Comparison of ENCODE assay signal across 9 cellular contexts in the genomic region with DNA sequence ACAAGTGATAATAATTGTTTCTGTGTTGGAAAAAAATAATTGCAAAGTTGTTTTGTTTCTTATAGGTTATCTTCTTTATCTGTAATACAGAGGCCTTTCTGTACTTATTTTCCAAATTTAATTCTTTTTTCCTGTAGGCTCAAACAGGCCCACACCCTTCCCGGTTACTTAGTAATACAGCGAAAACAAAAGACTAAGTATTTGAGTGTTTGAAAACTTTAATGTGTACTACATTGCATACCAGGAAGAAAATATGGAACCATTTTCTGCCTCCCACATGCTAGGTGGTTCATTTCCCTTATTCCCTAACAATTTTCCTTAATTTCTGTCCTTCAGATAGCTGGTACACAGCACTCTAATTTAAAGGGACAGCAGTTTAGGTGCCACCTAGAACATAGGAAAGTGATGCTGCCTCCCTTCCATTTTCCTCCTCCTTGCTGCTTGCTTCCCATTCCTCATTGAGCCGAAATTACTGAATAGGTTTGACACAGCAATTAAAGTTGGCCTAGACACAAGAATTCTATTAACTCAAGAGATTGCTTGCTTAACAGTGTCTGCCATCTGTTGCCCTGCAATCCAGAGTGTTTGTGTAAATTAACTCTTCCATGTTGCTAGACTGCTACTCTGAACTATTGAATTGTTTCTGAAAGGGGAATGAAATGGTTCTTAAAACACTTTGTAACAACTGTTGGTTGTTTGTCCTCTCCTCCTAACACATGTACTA. TPM values are rescaled to one million over a fixed set of nuclear protein-coding genes. Genes with fewer than 3 reads are reported as not detected.
DNase-seq lines count a peak whose midpoint lies in the region; ATAC-seq and TF ChIP-seq lines count a peak whose summit lies in the region.
"Had no signal": no experiment of that assay in that cellular context is flagged by ENCODE, and none has a peak within 500 bp of the region (broad histone marks: within the 10 kb centered on the region; RNA-seq: fewer than 3 reads in every experiment).

No MANE protein-coding gene starts in this region.

- no peaks in the 10 kb centered on the region for H3F3A ChIP-seq in GM23338 (replicated peaks; ENCODE audit: low read depth)

- no peak overlapping the region for H3K4me3 Mint-ChIP-seq in activated CD4-positive, alpha-beta T cell treated with anti-CD3 and anti-CD28 coated beads, Interleukin-2, amount 10 ng/mL, durations not matched to agents 24 days and 14 days
- no peak overlapping the region for H3K4me3 Mint-ChIP-seq in GM23338

- H3K27me3 ChIP-seq in right atrium auricular region (no peaks in the 10 kb centered on the region), thyroid gland (no peaks in the 10 kb centered on the region), GM23338 (ENCODE audit: insufficient read depth) (no peaks in the 10 kb centered on the region), BE2C (no peaks in the 10 kb centered on the region)

- peaks cover 40% of the 10 kb centered on the region for H3K36me3 Mint-ChIP-seq in activated CD4-positive, alpha-beta T cell treated with anti-CD3 and anti-CD28 coated beads, Interleukin-2, amount 10 ng/mL, durations not matched to agents 24 days and 14 days (ENCODE audit: low read depth)
- peaks cover 23% of the 10 kb centered on the region; the same call in 2 of the 3 replicates for H3K36me3 Mint-ChIP-seq in GM23338 (ENCODE audit: low read depth)

- peaks cover 3% of the 10 kb centered on the region; the same call in 1 of the 2 replicates for H4K20me1 ChIP-seq in GM23338 (replicated peaks; ENCODE audit: insufficient read depth)

- no peak overlapping the region for H3K4me2 ChIP-seq in GM23338

- H3K36me3 ChIP-seq in right atrium auricular region (peaks cover 3% of the 10 kb centered on the region), thyroid gland (no peaks in the 10 kb centered on the region), GM23338 (ENCODE audit: insufficient read depth) (peaks cover 10% of the 10 kb centered on the region; the same call in 1 of the 2 replicates), BE2C (peaks cover 14% of the 10 kb centered on the region)

- H3K27ac ChIP-seq in VCaP, result peak overlapping the region; percentile 2; the same call in 1 of the 2 replicates
- H3K27ac ChIP-seq in right atrium auricular region, result peak overlapping the region; percentile 55 to 59
- peak overlapping the region; percentile 72 to 84 (median 78) for H3K27ac ChIP-seq in thyroid gland
- no peak overlapping the region for H3K27ac ChIP-seq in GM23338 (ENCODE audit: low read depth)

- ATAC-seq in GM21360 (IDR thresholded peaks at IDR 0.05; ENCODE audit: unreplicated experiment) (no peak), GM23338 (no peak)

- 52 to 55% methylated on average over 3 of the region's 3 CpGs for WGBS in thyroid gland, 2 donors

- no peaks in the 10 kb centered on the region for H3K27me3 Mint-ChIP-seq in activated CD4-positive, alpha-beta T cell treated with anti-CD3 and anti-CD28 coated beads, Interleukin-2, amount 10 ng/mL, durations not matched to agents 24 days and 14 days
- H3K27me3 Mint-ChIP-seq in GM23338 (ENCODE audit: insufficient read depth, low read depth, poor library complexity), result no peaks in the 10 kb centered on the region

- TF ChIP-seq POLR2A in thyroid gland (IDR thresholded peaks at IDR 0.05), result no peak

- no peaks in the 10 kb centered on the region for H3K9me2 ChIP-seq in GM23338 (ENCODE audit: insufficient read depth)

- H3K4me1 Mint-ChIP-seq in activated CD4-positive, alpha-beta T cell treated with anti-CD3 and anti-CD28 coated beads, Interleukin-2, amount 10 ng/mL, durations not matched to agents 24 days and 14 days, result peaks cover 20% of the 10 kb centered on the region
- H3K4me1 Mint-ChIP-seq in GM23338, result no peaks in the 10 kb centered on the region

- no peak for TF ChIP-seq CTCF in VCaP (conservative IDR thresholded peaks at IDR 0.05)
- no peak for TF ChIP-seq CTCF in right atrium auricular region (IDR thresholded peaks at IDR 0.05)
- TF ChIP-seq CTCF in thyroid gland (IDR thresholded peaks at IDR 0.05), result no peak
- TF ChIP-seq CTCF in GM23338 (conservative IDR thresholded peaks at IDR 0.05; ENCODE audit: low read depth in 2 of 2), result no peak
- no peak for TF ChIP-seq CTCF in BE2C (IDR thresholded peaks at IDR 0.05; ENCODE audit: low read depth, low read length)

- H3K9me3 Mint-ChIP-seq in activated CD4-positive, alpha-beta T cell treated with anti-CD3 and anti-CD28 coated beads, Interleukin-2, amount 10 ng/mL, durations not matched to agents 24 days and 14 days, result no peaks in the 10 kb centered on the region
- H3K9me3 Mint-ChIP-seq in GM23338, result no peaks in the 10 kb centered on the region

- H3K4me3 ChIP-seq in right atrium auricular region (no peak overlapping the region), thyroid gland (replicated peaks in 1 of 3) (no peak overlapping the region), GM23338 (no peak overlapping the region), BE2C (ENCODE audit: low read depth, low read length) (no peak overlapping the region)

- H3K79me2 ChIP-seq in GM23338 (replicated peaks; ENCODE audit: insufficient read depth), result peaks cover 32% of the 10 kb centered on the region

- no peak for DNase-seq in activated CD4-positive, alpha-beta T cell treated with anti-CD3 and anti-CD28 coated beads, Interleukin-2, amount 10 ng/mL, durations not matched to agents 24 days and 14 days
- DNase-seq in activated CD4-positive, alpha-beta T cell treated with anti-CD3 and anti-CD28 coated beads, Interleukin-2, amount 50 U/mL, for 1 hour, result no peak
- DNase-seq in right atrium auricular region (ENCODE audit: low spot score), result no peak
- DNase-seq in thyroid gland, result peak; percentile 17 to 19
- no peak for DNase-seq in GM23338 (ENCODE audit: low spot score)
- DNase-seq in BE2C, result no peak
- DNase-seq: head of caudate nucleus had no signal

- H3K4me1 ChIP-seq in right atrium auricular region (peaks cover 0 to 39% of the 10 kb centered on the region in 2 donors), thyroid gland (peaks cover 40 to 42% of the 10 kb centered on the region in 2 donors), GM23338 (ENCODE audit: insufficient read depth) (no peaks in the 10 kb centered on the region), BE2C (peaks cover 4% of the 10 kb centered on the region; the same call in 1 of the 2 replicates)

- H3K27ac Mint-ChIP-seq in activated CD4-positive, alpha-beta T cell treated with anti-CD3 and anti-CD28 coated beads, Interleukin-2, amount 10 ng/mL, durations not matched to agents 24 days and 14 days, result peak overlapping the region; percentile 6
- H3K27ac Mint-ChIP-seq in GM23338, result no peak overlapping the region

- no peaks in the 10 kb centered on the region for H3K9me3 ChIP-seq in right atrium auricular region
- no peaks in the 10 kb centered on the region for H3K9me3 ChIP-seq in thyroid gland
- no peaks in the 10 kb centered on the region for H3K9me3 ChIP-seq in BE2C

- intact Hi-C loops in activated CD4-positive, alpha-beta T cell treated with anti-CD3 and anti-CD28 coated beads, Interleukin-2, amount 10 ng/mL, durations not matched to agents 24 days and 14 days (cut with micrococcal nuclease), result no loop called here
- intact Hi-C loops in thyroid gland (cut with DNase I), result no loop called here

- H2AFZ ChIP-seq in GM23338, result no peak overlapping the region

TF ChIP-seq in GM23338, 12 proteins besides CTCF, POLR2A, EP300 and RAD21 (continues in another document):
- no peak for TF ChIP-seq EZH2 (IDR thresholded peaks at IDR 0.05; ENCODE audit: low read depth, unreplicated experiment)
- no peak for TF ChIP-seq ZNF331 (CRISPR knock-in tag; IDR thresholded peaks at IDR 0.05; ENCODE audit: low read depth)
- TF ChIP-seq NANOG (IDR thresholded peaks at IDR 0.05; ENCODE audit: borderline replicate concordance), result no peak
- TF ChIP-seq, protein P1, sequence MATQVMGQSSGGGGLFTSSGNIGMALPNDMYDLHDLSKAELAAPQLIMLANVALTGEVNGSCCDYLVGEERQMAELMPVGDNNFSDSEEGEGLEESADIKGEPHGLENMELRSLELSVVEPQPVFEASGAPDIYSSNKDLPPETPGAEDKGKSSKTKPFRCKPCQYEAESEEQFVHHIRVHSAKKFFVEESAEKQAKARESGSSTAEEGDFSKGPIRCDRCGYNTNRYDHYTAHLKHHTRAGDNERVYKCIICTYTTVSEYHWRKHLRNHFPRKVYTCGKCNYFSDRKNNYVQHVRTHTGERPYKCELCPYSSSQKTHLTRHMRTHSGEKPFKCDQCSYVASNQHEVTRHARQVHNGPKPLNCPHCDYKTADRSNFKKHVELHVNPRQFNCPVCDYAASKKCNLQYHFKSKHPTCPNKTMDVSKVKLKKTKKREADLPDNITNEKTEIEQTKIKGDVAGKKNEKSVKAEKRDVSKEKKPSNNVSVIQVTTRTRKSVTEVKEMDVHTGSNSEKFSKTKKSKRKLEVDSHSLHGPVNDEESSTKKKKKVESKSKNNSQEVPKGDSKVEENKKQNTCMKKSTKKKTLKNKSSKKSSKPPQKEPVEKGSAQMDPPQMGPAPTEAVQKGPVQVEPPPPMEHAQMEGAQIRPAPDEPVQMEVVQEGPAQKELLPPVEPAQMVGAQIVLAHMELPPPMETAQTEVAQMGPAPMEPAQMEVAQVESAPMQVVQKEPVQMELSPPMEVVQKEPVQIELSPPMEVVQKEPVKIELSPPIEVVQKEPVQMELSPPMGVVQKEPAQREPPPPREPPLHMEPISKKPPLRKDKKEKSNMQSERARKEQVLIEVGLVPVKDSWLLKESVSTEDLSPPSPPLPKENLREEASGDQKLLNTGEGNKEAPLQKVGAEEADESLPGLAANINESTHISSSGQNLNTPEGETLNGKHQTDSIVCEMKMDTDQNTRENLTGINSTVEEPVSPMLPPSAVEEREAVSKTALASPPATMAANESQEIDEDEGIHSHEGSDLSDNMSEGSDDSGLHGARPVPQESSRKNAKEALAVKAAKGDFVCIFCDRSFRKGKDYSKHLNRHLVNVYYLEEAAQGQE (IDR thresholded peaks at IDR 0.05; ENCODE audit: unreplicated experiment), result no peak
- TF ChIP-seq, protein P2, sequence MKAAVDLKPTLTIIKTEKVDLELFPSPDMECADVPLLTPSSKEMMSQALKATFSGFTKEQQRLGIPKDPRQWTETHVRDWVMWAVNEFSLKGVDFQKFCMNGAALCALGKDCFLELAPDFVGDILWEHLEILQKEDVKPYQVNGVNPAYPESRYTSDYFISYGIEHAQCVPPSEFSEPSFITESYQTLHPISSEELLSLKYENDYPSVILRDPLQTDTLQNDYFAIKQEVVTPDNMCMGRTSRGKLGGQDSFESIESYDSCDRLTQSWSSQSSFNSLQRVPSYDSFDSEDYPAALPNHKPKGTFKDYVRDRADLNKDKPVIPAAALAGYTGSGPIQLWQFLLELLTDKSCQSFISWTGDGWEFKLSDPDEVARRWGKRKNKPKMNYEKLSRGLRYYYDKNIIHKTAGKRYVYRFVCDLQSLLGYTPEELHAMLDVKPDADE (IDR thresholded peaks at IDR 0.05), result no peak

RNA-seq across cellular contexts. Expression of a gene that starts 24.2 kb away (rescaled TPM):
- 154 and 166 TPM in 2 replicates for total RNA-seq in activated CD4-positive, alpha-beta T cell treated with anti-CD3 and anti-CD28 coated beads, Interleukin-2, amount 10 ng/mL, durations not matched to agents 24 days and 14 days
- 10 to 100 TPM; 29.4 to 31.9 TPM for total RNA-seq in right atrium auricular region
- total RNA-seq in thyroid gland, result 10 to 100 TPM; 40.4 to 61.5 (median 50.4) TPM
- 65.4 and 72.0 TPM in 2 replicates for total RNA-seq in GM23338 (2014; rRNA removed; shearing (Covaris generic))
- polyA plus RNA-seq in GM23338 (2016; fragmentation: Nextera tagmentation; extraction: Ambion mirVana), result 100 and 110 TPM in 2 replicates
- polyA plus RNA-seq in BE2C (2012; ENCODE audit: insufficient read depth, insufficient read length, low read depth), result 108 TPM

Comparison
In these comparisons a context has a peak if more than half of its experiments do, and no peak if none do; other contexts are left out.
1. DNase-seq: peak in thyroid gland (2 of 2); none in activated CD4-positive, alpha-beta T cell treated with anti-CD3 and anti-CD28 coated beads, Interleukin-2, amount 10 ng/mL, durations not matched to agents 24 days and 14 days (single experiment), activated CD4-positive, alpha-beta T cell treated with anti-CD3 and anti-CD28 coated beads, Interleukin-2, amount 50 U/mL, for 1 hour (single experiment), right atrium auricular region (single experiment), GM23338 (single experiment) and BE2C (single experiment).